ENCODE assay signal across 8 cellular contexts in genomic region chr10:79399242-79399831, GRCh38. TPM values are rescaled to one million over a fixed set of nuclear protein-coding genes. Genes with fewer than 3 reads are reported as not detected.
DNase-seq lines count a peak whose midpoint lies in the region; ATAC-seq and TF ChIP-seq lines count a peak whose summit lies in the region.

No MANE protein-coding gene starts in this region.

- H3K4me3 ChIP-seq in SK-N-MC (peak overlapping the region; percentile 61), fibroblast of pulmonary artery (replicated peaks; ENCODE audit: low read depth, low read length) (peak overlapping the region; percentile 31), neural progenitor cell (no peak overlapping the region)

- H3K27ac ChIP-seq in SK-N-MC (peak overlapping the region; percentile 93), neural progenitor cell (no peak overlapping the region)

- H3K27me3 ChIP-seq in neural progenitor cell: no peaks in the 10 kb centered on the region

- no peaks in the 10 kb centered on the region for H3K36me3 ChIP-seq in SK-N-MC (ENCODE audit: insufficient read depth, low read length)
- H3K36me3 ChIP-seq in neural progenitor cell: no peaks in the 10 kb centered on the region

- H3K4me1 ChIP-seq in neural progenitor cell: peaks cover 22% of the 10 kb centered on the region

- H2AFZ ChIP-seq in neural progenitor cell (replicated peaks): no peak overlapping the region

- H3K4me1 Mint-ChIP-seq in neural progenitor cell: peaks cover 57% of the 10 kb centered on the region

- H3K27ac Mint-ChIP-seq in neural progenitor cell: peak overlapping the region; percentile 31

- H3K4me3 Mint-ChIP-seq in neural progenitor cell: peak overlapping the region; percentile 30

- no peaks in the 10 kb centered on the region for H3K79me2 ChIP-seq in neural progenitor cell (ENCODE audit: low read depth)

- peak overlapping the region; percentile 59 for H3K9ac ChIP-seq in SK-N-MC (ENCODE audit: insufficient read length)
- no peak overlapping the region for H3K9ac ChIP-seq in neural progenitor cell

- peak overlapping the region; percentile 44 for H3K4me2 ChIP-seq in neural progenitor cell

- H4K20me1 ChIP-seq in neural progenitor cell (ENCODE audit: low read depth): no peaks in the 10 kb centered on the region

- no peak for ATAC-seq in HG03354 (IDR thresholded peaks at IDR 0.05; ENCODE audit: poor library complexity, severe bottlenecking, unreplicated experiment)
- no peak for ATAC-seq in GM21526 (IDR thresholded peaks at IDR 0.05; ENCODE audit: low FRiP score, unreplicated experiment)
- ATAC-seq in GM21360 (IDR thresholded peaks at IDR 0.05; ENCODE audit: unreplicated experiment): no peak

- H3K9me3 ChIP-seq in SK-N-MC (ENCODE audit: low read depth, low read length) (no peaks in the 10 kb centered on the region), neural progenitor cell (ENCODE audit: low read depth) (no peaks in the 10 kb centered on the region)

- no peaks in the 10 kb centered on the region for H3K9me3 Mint-ChIP-seq in neural progenitor cell

- H3K27me3 Mint-ChIP-seq in neural progenitor cell (ENCODE audit: insufficient read depth, low read depth): peaks cover 3% of the 10 kb centered on the region

- H3K36me3 Mint-ChIP-seq in neural progenitor cell: no peaks in the 10 kb centered on the region

- H3F3A ChIP-seq in neural progenitor cell (ENCODE audit: low read depth): peaks cover 16% of the 10 kb centered on the region

- TF ChIP-seq CTCF in fibroblast of pulmonary artery (IDR thresholded peaks at IDR 0.05; ENCODE audit: low read length, missing control alignments): no peak
- no peak for TF ChIP-seq CTCF in neural progenitor cell (IDR thresholded peaks at IDR 0.05)

- DNase-seq in ELR (ENCODE audit: low read depth) (peak; percentile 92), SK-N-MC (ENCODE audit: low read depth, low spot score) (no peak), fibroblast of pulmonary artery (ENCODE audit: low read depth) (peak; percentile 97), neural progenitor cell (ENCODE audit: low spot score) (peak; percentile 63), NCI-H1436 (lab: John Stamatoyannopoulos, UW) (no peak)

RNA-seq across cellular contexts. Expression of gene ZCCHC24, which starts 46.1 kb away (rescaled TPM):
- total RNA-seq in neural progenitor cell (ENCODE audit: low replicate concordance): 5.9 and 10.7 TPM in 2 replicates

RNA-seq across cellular contexts. Expression of gene PPIF, which starts 52.1 kb away (rescaled TPM):
- total RNA-seq in neural progenitor cell (ENCODE audit: low replicate concordance): 27.1 and 27.8 TPM in 2 replicates

Comparison
In these comparisons a context has a peak if more than half of its experiments do, and no peak if none do; other contexts are left out.
1. DNase-seq: peak in ELR (single experiment), fibroblast of pulmonary artery (single experiment) and neural progenitor cell (single experiment); none in SK-N-MC (single experiment) and NCI-H1436 (single experiment).